ENCODE assay signal across 1 cellular context in the genomic region with DNA sequence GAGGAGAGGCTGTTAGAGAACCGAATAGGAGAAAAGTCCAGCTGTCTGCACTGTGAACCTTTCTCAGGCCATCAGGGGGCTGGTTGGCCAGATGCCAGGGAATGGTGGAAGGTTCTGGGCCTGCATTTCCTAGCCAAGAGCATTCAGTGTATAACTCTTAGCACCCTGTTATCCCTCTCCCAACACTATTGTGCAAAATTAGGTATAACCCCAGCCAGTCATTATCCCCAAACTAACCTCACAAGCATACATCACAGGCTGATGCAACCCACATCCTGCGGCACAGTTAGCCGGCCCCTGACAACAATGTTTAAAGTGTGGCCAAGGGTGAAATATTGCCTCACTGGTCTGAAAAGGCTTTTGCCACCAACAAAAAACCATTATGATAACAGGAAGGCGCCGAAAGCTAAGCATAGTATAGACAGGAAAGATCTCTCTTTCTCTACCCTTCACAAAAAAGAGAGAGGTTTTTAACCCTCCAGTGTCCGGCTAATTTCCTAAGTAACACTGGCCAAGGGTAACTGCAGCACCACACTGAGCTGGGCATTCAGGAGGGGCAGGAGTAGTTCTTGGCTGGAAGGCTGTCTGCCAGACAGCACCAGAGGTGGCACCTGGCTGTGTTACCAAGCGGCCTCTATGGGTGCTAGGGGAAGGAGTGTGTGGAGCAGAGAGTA.
TF ChIP-seq lines count a peak whose summit lies in the region.

No MANE protein-coding gene starts in this region.

TF ChIP-seq in HepG2, 621 proteins besides CTCF, POLR2A, EP300 and RAD21 (continued from another document and continues in another):
- TF ChIP-seq, protein P1, sequence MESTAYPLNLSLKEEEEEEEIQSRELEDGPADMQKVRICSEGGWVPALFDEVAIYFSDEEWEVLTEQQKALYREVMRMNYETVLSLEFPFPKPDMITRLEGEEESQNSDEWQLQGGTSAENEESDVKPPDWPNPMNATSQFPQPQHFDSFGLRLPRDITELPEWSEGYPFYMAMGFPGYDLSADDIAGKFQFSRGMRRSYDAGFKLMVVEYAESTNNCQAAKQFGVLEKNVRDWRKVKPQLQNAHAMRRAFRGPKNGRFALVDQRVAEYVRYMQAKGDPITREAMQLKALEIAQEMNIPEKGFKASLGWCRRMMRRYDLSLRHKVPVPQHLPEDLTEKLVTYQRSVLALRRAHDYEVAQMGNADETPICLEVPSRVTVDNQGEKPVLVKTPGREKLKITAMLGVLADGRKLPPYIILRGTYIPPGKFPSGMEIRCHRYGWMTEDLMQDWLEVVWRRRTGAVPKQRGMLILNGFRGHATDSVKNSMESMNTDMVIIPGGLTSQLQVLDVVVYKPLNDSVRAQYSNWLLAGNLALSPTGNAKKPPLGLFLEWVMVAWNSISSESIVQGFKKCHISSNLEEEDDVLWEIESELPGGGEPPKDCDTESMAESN (CRISPR knock-in tag; conservative IDR thresholded peaks at IDR 0.05), result no peak
- TF ChIP-seq CEBPG (CRISPR knock-in tag; IDR thresholded peaks at IDR 0.05) (peak; percentile 99), CENPT (CRISPR knock-in tag; IDR thresholded peaks at IDR 0.05; ENCODE audit: low read depth) (no peak), KLF11 (CRISPR knock-in tag; IDR thresholded peaks at IDR 0.05) (no peak), THYN1 (CRISPR knock-in tag; IDR thresholded peaks at IDR 0.05; ENCODE audit: borderline replicate concordance, low read depth) (no peak), ZNF484 (CRISPR knock-in tag; IDR thresholded peaks at IDR 0.05; ENCODE audit: borderline replicate concordance, low read depth) (no peak), E2F5 (CRISPR knock-in tag; conservative IDR thresholded peaks at IDR 0.05) (no peak), CAMTA2 (CRISPR knock-in tag; IDR thresholded peaks at IDR 0.05; ENCODE audit: borderline replicate concordance) (no peak), HNF1B (CRISPR knock-in tag; IDR thresholded peaks at IDR 0.05) (peak; percentile 32), ZFAT (CRISPR knock-in tag; conservative IDR thresholded peaks at IDR 0.05) (no peak), AHR (CRISPR knock-in tag; IDR thresholded peaks at IDR 0.05) (0 out of 2 replicates have a peak, but pooled peaks have one; percentile 33), RFX3 (CRISPR knock-in tag; IDR thresholded peaks at IDR 0.05) (no peak), SMAD9 (CRISPR knock-in tag; IDR thresholded peaks at IDR 0.05) (no peak), SRSF4 (IDR thresholded peaks at IDR 0.05; ENCODE audit: low read depth, low read length, poor library complexity, severe bottlenecking) (no peak), TCF12 (IDR thresholded peaks at IDR 0.05) (no peak), TCF12 (CRISPR knock-in tag; IDR thresholded peaks at IDR 0.05) (no peak), ZSCAN25 (CRISPR knock-in tag; IDR thresholded peaks at IDR 0.05) (peak; percentile 46; the same call in 1 of the 2 replicates), HNRNPL (IDR thresholded peaks at IDR 0.05; ENCODE audit: low read depth, low read length) (no peak), XRCC5 (optimal IDR thresholded peaks at IDR 0.05; ENCODE audit: low read length) (peak; percentile 21), ATM (IDR thresholded peaks at IDR 0.05; ENCODE audit: borderline replicate concordance) (no peak), ZNF576 (CRISPR knock-in tag; IDR thresholded peaks at IDR 0.05) (no peak), ZNF577 (CRISPR knock-in tag; IDR thresholded peaks at IDR 0.05; ENCODE audit: borderline replicate concordance, low read depth) (no peak), ZNF670 (CRISPR knock-in tag; IDR thresholded peaks at IDR 0.05; ENCODE audit: borderline replicate concordance) (peak; percentile 78; the same call in 1 of the 2 replicates), RXRB (CRISPR knock-in tag; IDR thresholded peaks at IDR 0.05; ENCODE audit: borderline replicate concordance) (peak; percentile 100), HOMEZ (CRISPR knock-in tag; IDR thresholded peaks at IDR 0.05; ENCODE audit: low read depth) (peak; percentile 70; the same call in 1 of the 2 replicates), NR2C2 (CRISPR knock-in tag; IDR thresholded peaks at IDR 0.05; ENCODE audit: borderline replicate concordance) (peak; percentile 79; the same call in 1 of the 2 replicates), SRY (CRISPR knock-in tag; IDR thresholded peaks at IDR 0.05) (peak; percentile 51; the same call in 1 of the 2 replicates), MBNL3 (CRISPR knock-in tag; conservative IDR thresholded peaks at IDR 0.05) (no peak), ZNF331 (CRISPR knock-in tag; IDR thresholded peaks at IDR 0.05) (peak; percentile 70; the same call in 1 of the 2 replicates), HDAC1 (CRISPR knock-in tag; IDR thresholded peaks at IDR 0.05) (peak; percentile 75), NCOA5 (CRISPR knock-in tag; IDR thresholded peaks at IDR 0.05) (no peak), IKZF1 (IDR thresholded peaks at IDR 0.05) (no peak), NFIC (IDR thresholded peaks at IDR 0.05; ENCODE audit: low read length) (peak; percentile 91), RAD51 (IDR thresholded peaks at IDR 0.05; ENCODE audit: borderline replicate concordance) (no peak), ZNF282 (IDR thresholded peaks at IDR 0.05; ENCODE audit: partially characterized antibody) (no peak), ZNF367 (CRISPR knock-in tag; IDR thresholded peaks at IDR 0.05; ENCODE audit: borderline replicate concordance) (no peak), HOXA9 (CRISPR knock-in tag; IDR thresholded peaks at IDR 0.05; ENCODE audit: borderline replicate concordance) (no peak), PRDM4 (CRISPR knock-in tag; IDR thresholded peaks at IDR 0.05; ENCODE audit: borderline replicate concordance) (no peak), ARHGAP35 (CRISPR knock-in tag; IDR thresholded peaks at IDR 0.05; ENCODE audit: borderline replicate concordance) (no peak), ZNF556 (CRISPR knock-in tag; IDR thresholded peaks at IDR 0.05; ENCODE audit: borderline replicate concordance) (peak; percentile 85; the same call in 1 of the 2 replicates), SRF (IDR thresholded peaks at IDR 0.05; ENCODE audit: low read depth, low read length) (no peak), ZNF773 (CRISPR knock-in tag; IDR thresholded peaks at IDR 0.05; ENCODE audit: borderline replicate concordance) (no peak), SRSF1 (optimal IDR thresholded peaks at IDR 0.05; ENCODE audit: low read depth, low read length) (no peak), MYC (CRISPR knock-in tag; IDR thresholded peaks at IDR 0.05; ENCODE audit: borderline replicate concordance) (peak; percentile 45; the same call in 1 of the 2 replicates), PRPF4 (IDR thresholded peaks at IDR 0.05; ENCODE audit: low read depth, low read length, poor library complexity, severe bottlenecking) (no peak), SMARCC2 (IDR thresholded peaks at IDR 0.05) (no peak), MZF1 (CRISPR knock-in tag; IDR thresholded peaks at IDR 0.05; ENCODE audit: borderline replicate concordance) (no peak), JUND (CRISPR knock-in tag; IDR thresholded peaks at IDR 0.05) (peak; percentile 43; the same call in 1 of the 2 replicates)
- TF ChIP-seq, protein P2, sequence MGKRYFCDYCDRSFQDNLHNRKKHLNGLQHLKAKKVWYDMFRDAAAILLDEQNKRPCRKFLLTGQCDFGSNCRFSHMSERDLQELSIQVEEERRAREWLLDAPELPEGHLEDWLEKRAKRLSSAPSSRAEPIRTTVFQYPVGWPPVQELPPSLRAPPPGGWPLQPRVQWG (CRISPR knock-in tag; IDR thresholded peaks at IDR 0.05; ENCODE audit: borderline replicate concordance, low read depth), result no peak
- TF ChIP-seq, protein P3, sequence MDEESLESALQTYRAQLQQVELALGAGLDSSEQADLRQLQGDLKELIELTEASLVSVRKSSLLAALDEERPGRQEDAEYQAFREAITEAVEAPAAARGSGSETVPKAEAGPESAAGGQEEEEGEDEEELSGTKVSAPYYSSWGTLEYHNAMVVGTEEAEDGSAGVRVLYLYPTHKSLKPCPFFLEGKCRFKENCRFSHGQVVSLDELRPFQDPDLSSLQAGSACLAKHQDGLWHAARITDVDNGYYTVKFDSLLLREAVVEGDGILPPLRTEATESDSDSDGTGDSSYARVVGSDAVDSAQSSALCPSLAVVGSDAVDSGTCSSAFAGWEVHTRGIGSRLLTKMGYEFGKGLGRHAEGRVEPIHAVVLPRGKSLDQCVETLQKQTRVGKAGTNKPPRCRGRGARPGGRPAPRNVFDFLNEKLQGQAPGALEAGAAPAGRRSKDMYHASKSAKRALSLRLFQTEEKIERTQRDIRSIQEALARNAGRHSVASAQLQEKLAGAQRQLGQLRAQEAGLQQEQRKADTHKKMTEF (CRISPR knock-in tag; IDR thresholded peaks at IDR 0.05), result peak; percentile 83
- TF ChIP-seq, protein P4, sequence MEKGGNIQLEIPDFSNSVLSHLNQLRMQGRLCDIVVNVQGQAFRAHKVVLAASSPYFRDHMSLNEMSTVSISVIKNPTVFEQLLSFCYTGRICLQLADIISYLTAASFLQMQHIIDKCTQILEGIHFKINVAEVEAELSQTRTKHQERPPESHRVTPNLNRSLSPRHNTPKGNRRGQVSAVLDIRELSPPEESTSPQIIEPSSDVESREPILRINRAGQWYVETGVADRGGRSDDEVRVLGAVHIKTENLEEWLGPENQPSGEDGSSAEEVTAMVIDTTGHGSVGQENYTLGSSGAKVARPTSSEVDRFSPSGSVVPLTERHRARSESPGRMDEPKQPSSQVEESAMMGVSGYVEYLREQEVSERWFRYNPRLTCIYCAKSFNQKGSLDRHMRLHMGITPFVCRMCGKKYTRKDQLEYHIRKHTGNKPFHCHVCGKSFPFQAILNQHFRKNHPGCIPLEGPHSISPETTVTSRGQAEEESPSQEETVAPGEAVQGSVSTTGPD (CRISPR knock-in tag; IDR thresholded peaks at IDR 0.05), result peak; percentile 74
- TF ChIP-seq, protein P5, sequence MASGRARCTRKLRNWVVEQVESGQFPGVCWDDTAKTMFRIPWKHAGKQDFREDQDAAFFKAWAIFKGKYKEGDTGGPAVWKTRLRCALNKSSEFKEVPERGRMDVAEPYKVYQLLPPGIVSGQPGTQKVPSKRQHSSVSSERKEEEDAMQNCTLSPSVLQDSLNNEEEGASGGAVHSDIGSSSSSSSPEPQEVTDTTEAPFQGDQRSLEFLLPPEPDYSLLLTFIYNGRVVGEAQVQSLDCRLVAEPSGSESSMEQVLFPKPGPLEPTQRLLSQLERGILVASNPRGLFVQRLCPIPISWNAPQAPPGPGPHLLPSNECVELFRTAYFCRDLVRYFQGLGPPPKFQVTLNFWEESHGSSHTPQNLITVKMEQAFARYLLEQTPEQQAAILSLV (CRISPR knock-in tag; IDR thresholded peaks at IDR 0.05; ENCODE audit: borderline replicate concordance), result no peak
- TF ChIP-seq, protein P6, sequence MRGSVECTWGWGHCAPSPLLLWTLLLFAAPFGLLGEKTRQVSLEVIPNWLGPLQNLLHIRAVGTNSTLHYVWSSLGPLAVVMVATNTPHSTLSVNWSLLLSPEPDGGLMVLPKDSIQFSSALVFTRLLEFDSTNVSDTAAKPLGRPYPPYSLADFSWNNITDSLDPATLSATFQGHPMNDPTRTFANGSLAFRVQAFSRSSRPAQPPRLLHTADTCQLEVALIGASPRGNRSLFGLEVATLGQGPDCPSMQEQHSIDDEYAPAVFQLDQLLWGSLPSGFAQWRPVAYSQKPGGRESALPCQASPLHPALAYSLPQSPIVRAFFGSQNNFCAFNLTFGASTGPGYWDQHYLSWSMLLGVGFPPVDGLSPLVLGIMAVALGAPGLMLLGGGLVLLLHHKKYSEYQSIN (CRISPR knock-in tag; IDR thresholded peaks at IDR 0.05; ENCODE audit: borderline replicate concordance), result no peak
